ENCODE assay signal across 15 cellular contexts in genomic region chr20:57040924-57041323, GRCh38.
DNase-seq lines count a peak whose midpoint lies in the region; ATAC-seq, FAIRE-seq and TF ChIP-seq lines count a peak whose summit lies in the region.
"Had no signal": no experiment of that assay in that cellular context is flagged by ENCODE, and none has a peak within 500 bp of the region (broad histone marks: within the 10 kb centered on the region; RNA-seq: fewer than 3 reads in every experiment).

No MANE protein-coding gene starts in this region.

- peak overlapping the region; percentile 76 for H3K27ac ChIP-seq in foreskin keratinocyte

- no peak overlapping the region for H3K27ac Mint-ChIP-seq in HFFc6

- TF ChIP-seq CTCF in HFFc6 (IDR thresholded peaks at IDR 0.05) (no peak), foreskin keratinocyte (conservative IDR thresholded peaks at IDR 0.05) (no peak)

- H3K36me3 Mint-ChIP-seq in HFFc6 (ENCODE audit: low read depth): no peaks in the 10 kb centered on the region

- FAIRE-seq in urothelium cell line (lab: Jason Lieb, UNC): no peak
- FAIRE-seq in frontal cortex (lab: Jason Lieb, UNC): no peak
- FAIRE-seq: endothelial cell of umbilical vein had no signal

- no peaks in the 10 kb centered on the region for H3K27me3 ChIP-seq in foreskin keratinocyte

- DNase-seq in HFFc6 (peak; percentile 67), T1000 (lab: John Stamatoyannopoulos, UW) (peak; percentile 62), foreskin keratinocyte (peak in 1 of 2 donors; percentile 68), urothelium cell line (ENCODE audit: low spot score) (peak; percentile 68), frontal cortex (ENCODE audit: low spot score in 2 of 2) (no peak), NCI-H510A (lab: John Stamatoyannopoulos, UW) (no peak)
- DNase-seq: activated gamma-delta T cell treated with Interleukin-2 at 50 U/mL for 16 hours, Calu3, NCI-H1436 treated with DMSO at 0.1 percent for 48 hours, NCI-H524, SHP77 had no signal

- no peaks in the 10 kb centered on the region for H3K4me1 Mint-ChIP-seq in HFFc6 (ENCODE audit: low read depth)
- H3K4me1 Mint-ChIP-seq: neural crest cell had no signal

- ATAC-seq in foreskin keratinocyte (peak; percentile 68), GM21576 (IDR thresholded peaks at IDR 0.05; ENCODE audit: unreplicated experiment) (no peak), GM19397 (IDR thresholded peaks at IDR 0.05; ENCODE audit: unreplicated experiment) (no peak)

- peaks cover 6% of the 10 kb centered on the region for H3K27me3 Mint-ChIP-seq in HFFc6 (ENCODE audit: insufficient read depth)

- H3K4me1 ChIP-seq in foreskin keratinocyte: peaks cover 30% of the 10 kb centered on the region

- H3K4me3 Mint-ChIP-seq in HFFc6: no peak overlapping the region
- H3K4me3 Mint-ChIP-seq: neural crest cell had no signal

- H3K9me3 Mint-ChIP-seq in HFFc6: no peaks in the 10 kb centered on the region
- H3K9me3 Mint-ChIP-seq: neural crest cell had no signal

Comparison
In these comparisons a context has a peak if more than half of its experiments do, and no peak if none do; other contexts are left out.
1. DNase-seq: peak in HFFc6 (single experiment), T1000 (single experiment) and urothelium cell line (single experiment); none in frontal cortex (0 of 2) and NCI-H510A (single experiment).